ENCODE assay signal across 8 cellular contexts in genomic region chr2:152835674-152836073, GRCh38.
"Had no signal": no experiment of that assay in that cellular context is flagged by ENCODE, and none has a peak within 500 bp of the region (broad histone marks: within the 10 kb centered on the region; RNA-seq: fewer than 3 reads in every experiment).

No MANE protein-coding gene starts in this region.

- H3K4me3 ChIP-seq: GM12878 had no signal

- ATAC-seq: GM12878 had no signal

- DNase-seq: GDM1, GF-D8 had no signal

- FAIRE-seq: G401.6, GM12878, GM12891, GM12892, GM18507, GM19239 had no signal
